ENCODE assay signal across 13 cellular contexts in the genomic region with DNA sequence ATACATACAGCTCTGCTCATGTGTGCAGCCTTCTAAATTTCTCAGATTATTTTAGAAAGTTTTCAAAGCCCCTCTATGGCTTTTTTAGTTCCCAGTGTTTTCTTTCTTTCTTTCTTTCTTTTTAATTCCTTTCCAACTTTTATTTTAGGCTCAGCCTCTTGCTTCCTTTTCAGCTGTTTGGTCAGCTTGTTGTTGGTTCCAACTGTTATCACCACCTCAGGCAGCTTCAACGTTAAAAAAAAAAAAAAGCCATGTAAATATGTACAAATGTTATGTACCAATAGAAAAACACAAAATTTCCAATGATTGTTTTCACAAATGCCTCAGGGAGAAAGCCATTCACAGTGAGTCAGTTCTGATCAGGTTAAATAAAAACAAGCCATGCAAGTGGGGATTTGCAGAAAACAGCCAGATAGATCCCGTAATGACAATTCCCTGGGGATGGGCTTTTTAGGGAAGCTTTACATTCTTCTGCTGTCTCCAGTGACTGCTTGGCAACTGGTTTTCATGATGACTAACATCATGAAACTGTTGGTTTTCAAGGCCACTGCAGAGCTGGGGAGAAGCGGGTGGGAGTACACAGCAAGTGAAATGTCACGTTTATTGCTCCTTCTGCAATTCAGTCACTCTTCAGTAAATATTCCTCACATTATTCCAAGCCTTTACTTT.
DNase-seq lines count a peak whose midpoint lies in the region; ATAC-seq and TF ChIP-seq lines count a peak whose summit lies in the region.
"Had no signal": no experiment of that assay in that cellular context is flagged by ENCODE, and none has a peak within 500 bp of the region (broad histone marks: within the 10 kb centered on the region; RNA-seq: fewer than 3 reads in every experiment).

No MANE protein-coding gene starts in this region.

- H3K4me3 ChIP-seq in H7 (ENCODE audit: insufficient read depth, low read depth, low read length) (no peak overlapping the region), ovary (no peak overlapping the region)
- H3K4me3 ChIP-seq: left lung, skin epidermis had no signal

- intact Hi-C loops in ovary (cut with DNase I) = no loop called here

- 2 to 7% (median 3%) methylated on average over 4 of the region's 4 CpGs for WGBS in ovary, 3 donors

- H3K27ac ChIP-seq in RWPE1 (no peak overlapping the region), ovary (peak overlapping the region in 1 of 2 donors; percentile 46)
- H3K27ac ChIP-seq: left lung had no signal

- no peaks in the 10 kb centered on the region for H3K27me3 ChIP-seq in H7 (ENCODE audit: control insufficient read depth, insufficient read depth, low read length)
- H3K27me3 ChIP-seq in ovary = no peaks in the 10 kb centered on the region
- H3K27me3 ChIP-seq: left lung had no signal

- H3K36me3 ChIP-seq in H7 (replicated peaks; ENCODE audit: control insufficient read depth, insufficient read depth, low read length) = no peaks in the 10 kb centered on the region
- H3K36me3 ChIP-seq in ovary = no peaks in the 10 kb centered on the region
- H3K36me3 ChIP-seq: left lung had no signal

- no peak for TF ChIP-seq CTCF in RWPE1 (conservative IDR thresholded peaks at IDR 0.05; ENCODE audit: low read depth)
- no peak for TF ChIP-seq CTCF in ovary (IDR thresholded peaks at IDR 0.05)

- TF ChIP-seq POLR2A in ovary (IDR thresholded peaks at IDR 0.05) = no peak

- H3K9me3 ChIP-seq in ovary = no peaks in the 10 kb centered on the region
- H3K9me3 ChIP-seq: SK-N-SH had no signal

- no peak for ATAC-seq in HG03135 (IDR thresholded peaks at IDR 0.05; ENCODE audit: unreplicated experiment)
- ATAC-seq: left lung had no signal

- peaks cover 5% of the 10 kb centered on the region for H3K4me1 ChIP-seq in ovary (ENCODE audit: insufficient read depth)
- H3K4me1 ChIP-seq: left lung had no signal

- no peak for TF ChIP-seq EP300 in ovary (IDR thresholded peaks at IDR 0.05)

- CTCF ChIA-PET in RWPE1 (lab: Yijun Ruan, JAX) = no interaction called here

- POLR2A ChIA-PET in RWPE1 (lab: Yijun Ruan, JAX; ENCODE audit: low non-redundant PET) = no interaction called here

- peak; percentile 1 for DNase-seq in H7
- peak; percentile 26 for DNase-seq in RWPE1 (ENCODE audit: low spot score)
- DNase-seq in fibroblast of gingiva (ENCODE audit: low read depth) = peak; percentile 100
- DNase-seq in ovary = peak; percentile 36 to 67 (median 51)
- DNase-seq in OCI-M1 (lab: John Stamatoyannopoulos, UW) = no peak
- DNase-seq in activated effector memory CD4-positive, alpha-beta T cell treated with anti-CD3 and anti-CD28 coated beads, Interleukin-2, amount 50 U/mL, for 16 hours = no peak
- DNase-seq: cortex of kidney; left lung; NCI-H1436; SK-N-SH; stimulated activated naive CD4-positive, alpha-beta T cell had no signal

Comparison
In these comparisons a context has a peak if more than half of its experiments do, and no peak if none do; other contexts are left out.
1. DNase-seq: peak in H7 (single experiment), RWPE1 (single experiment), fibroblast of gingiva (single experiment) and ovary (5 of 5); none in OCI-M1 (single experiment) and activated effector memory CD4-positive, alpha-beta T cell treated with anti-CD3 and anti-CD28 coated beads, Interleukin-2, amount 50 U/mL, for 16 hours (single experiment).